ENCODE assay signal across 1 cellular context in genomic region chr7:102175423-102176170, GRCh38.
TF ChIP-seq lines count a peak whose summit lies in the region.

No MANE protein-coding gene starts in this region.

TF ChIP-seq in GM23338, 12 proteins besides CTCF, POLR2A, EP300 and RAD21:
- TF ChIP-seq JUNB (IDR thresholded peaks at IDR 0.05; ENCODE audit: unreplicated experiment): no peak
- no peak for TF ChIP-seq REST (IDR thresholded peaks at IDR 0.05; ENCODE audit: unreplicated experiment)
- no peak for TF ChIP-seq EZH2 (IDR thresholded peaks at IDR 0.05; ENCODE audit: low read depth, unreplicated experiment)
- no peak for TF ChIP-seq CREB1 (CRISPR knock-in tag; IDR thresholded peaks at IDR 0.05; ENCODE audit: low read depth)
- TF ChIP-seq STAT1 (IDR thresholded peaks at IDR 0.05; ENCODE audit: unreplicated experiment): no peak
- TF ChIP-seq NANOG (IDR thresholded peaks at IDR 0.05; ENCODE audit: borderline replicate concordance): no peak
- no peak for TF ChIP-seq EZH2phosphoT487 (IDR thresholded peaks at IDR 0.05; ENCODE audit: unreplicated experiment)
- TF ChIP-seq ZNF331 (CRISPR knock-in tag; IDR thresholded peaks at IDR 0.05; ENCODE audit: low read depth): no peak
- TF ChIP-seq ZNF462 (CRISPR knock-in tag; IDR thresholded peaks at IDR 0.05): no peak
TF ChIP-seq in GM23338: peak in this region for 0.
